ENCODE assay signal across 1 cellular context in the genomic region with DNA sequence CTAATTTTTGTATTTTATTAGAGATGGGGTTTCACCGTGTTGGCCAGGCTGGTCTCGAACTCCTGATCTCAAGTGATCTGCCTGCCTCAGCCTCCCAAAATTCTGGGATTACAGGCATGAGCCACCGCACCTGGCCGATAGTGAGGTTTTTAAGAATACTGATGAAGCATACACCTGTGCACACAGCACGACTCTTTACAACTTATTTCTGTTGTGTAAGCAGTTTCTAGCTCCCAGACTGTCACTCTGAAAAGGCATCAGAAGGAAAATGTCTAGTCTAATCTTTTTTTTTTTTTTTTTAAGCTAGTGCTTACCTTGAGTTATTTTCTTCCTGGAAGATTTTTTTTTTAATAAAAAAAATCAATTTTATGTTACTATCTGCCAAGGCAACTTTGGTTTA. TPM values are rescaled to one million over a fixed set of nuclear protein-coding genes. Genes with fewer than 3 reads are reported as not detected.
"Had no signal": no experiment of that assay in that cellular context is flagged by ENCODE, and none has a peak within 500 bp of the region (broad histone marks: within the 10 kb centered on the region; RNA-seq: fewer than 3 reads in every experiment).

No MANE protein-coding gene starts in this region.

RNA-seq across cellular contexts. Expression of gene DCLK1, which starts 29.3 kb away (rescaled TPM):
- total RNA-seq: PC-3 had no signal
